Comparison of ENCODE assay signal across 8 cellular contexts in the genomic region with DNA sequence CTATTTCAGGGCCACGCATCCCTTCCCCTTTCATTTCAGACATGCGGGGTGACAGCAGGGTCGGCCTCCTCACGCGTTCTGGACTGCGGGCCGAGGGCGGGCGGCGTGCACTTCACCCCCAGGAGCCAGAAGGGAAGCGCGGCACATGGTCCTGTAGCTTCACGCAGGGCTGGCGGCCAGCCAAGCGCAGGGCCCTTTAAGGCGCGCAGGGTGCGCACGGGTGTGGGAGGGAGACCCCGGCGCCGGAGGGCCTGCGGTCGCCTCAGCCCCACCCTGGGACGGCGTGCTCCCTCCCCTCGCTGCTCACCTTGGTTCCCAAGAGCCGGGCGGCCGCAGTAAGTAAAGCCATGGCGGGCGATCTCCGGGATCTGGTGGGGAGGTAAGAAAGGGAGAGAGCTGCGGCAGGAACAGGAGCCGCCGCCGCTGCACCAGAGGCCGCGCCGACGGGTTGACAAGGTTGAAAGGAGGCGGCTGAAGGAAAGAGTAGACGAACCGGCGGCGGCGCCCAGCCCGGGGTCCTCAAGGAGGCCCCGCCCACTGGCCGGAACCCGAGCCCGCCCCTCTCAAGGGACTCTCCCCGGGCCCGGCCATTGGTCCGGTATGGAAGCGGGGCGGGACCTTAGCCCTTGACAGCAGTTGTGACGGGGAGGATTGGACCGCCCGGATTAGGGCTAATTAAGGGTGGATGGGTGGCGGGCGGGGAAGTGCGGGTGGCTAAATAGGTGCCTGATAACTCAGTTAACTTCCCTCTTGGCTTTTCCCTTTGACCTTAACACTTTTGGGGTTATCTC. TPM values are rescaled to one million over a fixed set of nuclear protein-coding genes. Genes with fewer than 3 reads are reported as not detected.
DNase-seq lines count a peak whose midpoint lies in the region; ATAC-seq and TF ChIP-seq lines count a peak whose summit lies in the region.

A gene (minus strand): TSS at position 478 of the 791 bp plus-strand sequence. CDS start 129 bp downstream, at position 349.

- H4K20me1 ChIP-seq in KMS-11 (ENCODE audit: insufficient read depth): peaks cover 7% of the 10 kb centered on the region; the same call in 1 of the 2 replicates

- H3K9me3 ChIP-seq in Peyer's patch (no peaks in the 10 kb centered on the region), muscle layer of duodenum (ENCODE audit: control insufficient read depth in 1 of 2, low read length in 2 of 2) (no peaks in the 10 kb centered on the region)

- DNase-seq in DMS53 treated with DMSO at 0.1 percent for 48 hours (lab: John Stamatoyannopoulos, UW; ENCODE audit: unreplicated experiment): peak; percentile 98
- peak; percentile 98 to 100 (median 100) for DNase-seq in Peyer's patch
- peak; percentile 98 to 99 for DNase-seq in activated T-cell treated with anti-CD3 and anti-CD28 coated beads, Interleukin-2, amount 50 U/mL, for 48 hours
- peak; percentile 97 to 98 for DNase-seq in stimulated activated CD8-positive, alpha-beta memory T cell treated with anti-CD3 and anti-CD28 coated beads, Interleukin-7, amount 100 ng/mL, for 4 hours (ENCODE audit: low read depth in 2 of 2)

- H3K36me3 ChIP-seq in KMS-11 (ENCODE audit: insufficient read depth): peaks cover 7% of the 10 kb centered on the region; the same call in 1 of the 2 replicates
- H3K36me3 ChIP-seq in Peyer's patch: peaks cover 0 to 20% (median 0%) of the 10 kb centered on the region in 3 donors
- H3K36me3 ChIP-seq in muscle layer of duodenum (ENCODE audit: control insufficient read depth in 1 of 2, insufficient read depth in 2 of 2, low read length in 2 of 2): peaks cover 0 to 3% of the 10 kb centered on the region in 2 donors

- H2AFZ ChIP-seq in KMS-11 (ENCODE audit: low read depth): peak within 1 kb of the TSS; percentile 54

- H3K79me2 ChIP-seq in KMS-11 (ENCODE audit: insufficient read depth, low read depth): peaks cover 59% of the 10 kb centered on the region

- H3K4me3 ChIP-seq in KMS-11 (IDR thresholded peaks at IDR 0.05; ENCODE audit: insufficient read depth, low read depth, low read length) (peak within 1 kb of the TSS; percentile 85), Peyer's patch (peak within 1 kb of the TSS; percentile 67 to 93 (median 78)), muscle layer of duodenum (ENCODE audit: low read depth in 1 of 2, low read length in 2 of 2) (peak within 1 kb of the TSS; percentile 90 to 97)

- peak within 1 kb of the TSS; percentile 79 for H3K9ac ChIP-seq in KMS-11

- H3K27ac ChIP-seq in KMS-11 (peak within 1 kb of the TSS; percentile 64), Peyer's patch (peak within 1 kb of the TSS; percentile 89 to 98 (median 92)), muscle layer of duodenum (ENCODE audit: low read length) (peak within 1 kb of the TSS; percentile 98)

- ATAC-seq in GM21737 (IDR thresholded peaks at IDR 0.05; ENCODE audit: unreplicated experiment) (peak; percentile 90), esophagus mucosa (peak; percentile 99)

- TF ChIP-seq POLR2A in Peyer's patch (IDR thresholded peaks at IDR 0.05): peak; percentile 87 to 89

- H3K4me2 ChIP-seq in KMS-11: peak within 1 kb of the TSS; percentile 99

- TF ChIP-seq CTCF in KMS-11 (conservative IDR thresholded peaks at IDR 0.05; ENCODE audit: low read depth, low read length): no peak
- no peak for TF ChIP-seq CTCF in Peyer's patch (IDR thresholded peaks at IDR 0.05)

- H3K27me3 ChIP-seq in KMS-11 (ENCODE audit: insufficient read depth, low read depth): no peaks in the 10 kb centered on the region
- H3K27me3 ChIP-seq in Peyer's patch: no peaks in the 10 kb centered on the region
- no peaks in the 10 kb centered on the region for H3K27me3 ChIP-seq in muscle layer of duodenum (ENCODE audit: low read depth, low read length)

- H3K4me1 ChIP-seq in KMS-11 (ENCODE audit: low read depth, poor library complexity, severe bottlenecking) (peaks cover 64% of the 10 kb centered on the region), Peyer's patch (peaks cover 0 to 49% (median 15%) of the 10 kb centered on the region in 4 donors), muscle layer of duodenum (ENCODE audit: control insufficient read depth in 1 of 2, insufficient read depth in 2 of 2, low read length in 2 of 2) (peaks cover 13 to 56% of the 10 kb centered on the region in 2 donors)

RNA-seq across cellular contexts. Expression of the gene that starts here (rescaled TPM):
- total RNA-seq in Peyer's patch (100 to 1,000 TPM; 184 to 228 (median 203) TPM), esophagus mucosa (215 TPM)

Comparison
In these comparisons a context has a peak if more than half of its experiments do, and no peak if none do; other contexts are left out.
1. Peak in every context shown above with its lines: DNase-seq, ATAC-seq, H3K4me3 ChIP-seq and H3K27ac ChIP-seq.